9 cellular contexts compared by ENCODE assay signal in the genomic region with DNA sequence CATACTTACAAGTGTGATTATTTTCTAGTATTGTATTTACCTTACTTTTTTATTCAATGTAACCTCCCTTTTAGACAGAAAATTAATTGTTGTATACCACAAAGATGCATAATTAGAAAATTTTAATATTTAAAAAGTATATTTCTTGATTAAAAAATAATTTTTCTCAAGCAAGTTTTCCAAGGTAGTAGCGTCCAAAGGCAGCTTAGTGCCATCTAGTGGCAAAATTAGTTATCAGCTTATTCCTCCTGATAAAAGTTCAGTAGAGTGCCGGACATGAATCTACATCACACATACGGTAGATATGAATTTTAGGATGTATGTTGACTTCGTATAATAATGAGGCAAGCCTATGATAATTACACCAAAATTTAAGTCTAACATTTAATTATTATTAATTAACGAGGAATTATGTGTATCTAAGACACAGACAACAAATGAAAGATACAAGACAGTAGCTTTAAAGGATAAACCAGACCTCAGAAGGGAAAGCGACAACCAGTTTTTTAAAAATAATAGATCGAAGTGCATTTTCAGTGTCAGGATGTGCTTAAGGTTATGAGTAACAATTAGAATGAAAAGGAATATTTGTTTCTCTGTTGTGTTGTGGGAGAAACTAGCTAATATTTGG.
A peak's percentile ranks its signal among the peaks of the same experiment; 100 is the strongest.
DNase-seq lines count a peak whose midpoint lies in the region; ATAC-seq, FAIRE-seq and TF ChIP-seq lines count a peak whose summit lies in the region.
"Had no signal": no experiment of that assay in that cellular context is flagged by ENCODE, and none has a peak within 500 bp of the region (broad histone marks: within the 10 kb centered on the region; RNA-seq: fewer than 3 reads in every experiment).

No MANE protein-coding gene starts in this region.

- H3K79me2 ChIP-seq in SK-N-SH (ENCODE audit: insufficient read depth): no peaks in the 10 kb centered on the region

- H2BK15ac ChIP-seq in IMR-90 (ENCODE audit: low read depth, low read length): no peak overlapping the region

- no peak overlapping the region for H3K4ac ChIP-seq in IMR-90 (ENCODE audit: low read depth, low read length)

- peaks cover 4% of the 10 kb centered on the region for H3F3A ChIP-seq in SK-N-SH (replicated peaks; ENCODE audit: insufficient read depth)

- H2AK5ac ChIP-seq in IMR-90 (ENCODE audit: low read depth, low read length): no peak overlapping the region

- TF ChIP-seq CTCF in D721Med (IDR thresholded peaks at IDR 0.05; ENCODE audit: insufficient read depth, missing control alignments) (peak; percentile 75), IMR-90 (conservative IDR thresholded peaks at IDR 0.05; ENCODE audit: low read depth, low read length) (peak; percentile 85), SK-N-SH (IDR thresholded peaks at IDR 0.05) (peak; percentile 78), foreskin keratinocyte (conservative IDR thresholded peaks at IDR 0.05) (peak; percentile 93), stomach (IDR thresholded peaks at IDR 0.05) (peak in 4 of 7 experiments; percentile 25 to 66 (median 40))

- no peak overlapping the region for H3K56ac ChIP-seq in IMR-90 (ENCODE audit: extremely low read depth, insufficient read depth, low read length)

- in situ Hi-C loops in IMR-90 (cut with MboI; ENCODE audit: low sequenced_read_pairs): loop anchor here (10.0 kb wide), 1 partner anchor 697 kb away; no protein-coding TSS in a partner anchor

- H3K36me3 ChIP-seq in IMR-90 (ENCODE audit: control insufficient read depth, insufficient read depth, low read length) (no peaks in the 10 kb centered on the region), SK-N-SH (replicated peaks in 1 of 2; ENCODE audit: control insufficient read depth in 1 of 2, insufficient read depth in 2 of 2, low read length in 1 of 2) (no peaks in the 10 kb centered on the region), stomach (no peaks in the 10 kb centered on the region)

- TF ChIP-seq EP300 in SK-N-SH (IDR thresholded peaks at IDR 0.05; ENCODE audit: borderline replicate concordance in 1 of 2, low read depth in 1 of 2, low read length in 1 of 2) (no peak), stomach (IDR thresholded peaks at IDR 0.05) (no peak)

- no TSS peak for BruUV-seq in IMR-90 (replicated peaks; lab: Mats Ljungman, UMichigan)

- H3K9me1 ChIP-seq in IMR-90 (ENCODE audit: insufficient read depth, low read length): no peaks in the 10 kb centered on the region

- H4K91ac ChIP-seq in IMR-90 (ENCODE audit: insufficient read depth, low read depth, low read length): no peak overlapping the region

- FAIRE-seq in D721Med (lab: Jason Lieb, UNC): peak; percentile 82

- intact Hi-C loops in IMR-90 (cut with micrococcal nuclease) (loop anchor here (1.0 to 5.0 kb wide), 4 partner anchors 276 to 703 kb away; no protein-coding TSS in a partner anchor), stomach (cut with DNase I; ENCODE audit: low total_unique reads) (no loop called here), posterior cingulate gyrus (cut with DNase I) (loop anchor here (5.0 kb wide), 1 partner anchor 275 kb away; no protein-coding TSS in a partner anchor)

- H3K27ac ChIP-seq in IMR-90 (ENCODE audit: insufficient read depth, low read length) (no peak overlapping the region), SK-N-SH (ENCODE audit: low read depth in 2 of 2, low read length in 1 of 2) (no peak overlapping the region), foreskin keratinocyte (no peak overlapping the region), stomach (no peak overlapping the region)

- WGBS in IMR-90 (ENCODE audit: extremely low coverage in 2 of 2, insufficient read length in 1 of 2), 2 experiments: no CpG with 5 or more reads among the region's 7 CpGs
- WGBS in SK-N-SH (ENCODE audit: low lambda C conversion rate): 16% methylated on average over 7 of the region's 7 CpGs
- 18 to 21% (median 20%) methylated on average over 7 of the region's 7 CpGs for WGBS in stomach, 5 donors

- no peak overlapping the region for H3K14ac ChIP-seq in IMR-90 (replicated peaks; ENCODE audit: low read depth, low read length)

- TF ChIP-seq RAD21 in IMR-90 (IDR thresholded peaks at IDR 0.05; ENCODE audit: low read length) (peak; percentile 89), SK-N-SH (IDR thresholded peaks at IDR 0.05; ENCODE audit: low read length) (peak; percentile 79)

- CTCF ChIA-PET in IMR-90 (lab: Yijun Ruan, JAX): interaction anchor here (0.6 to 1.7 kb wide), 11 partner anchors 12 to 706 kb away, joined by 3 to 21 read pairs (median 3); no protein-coding TSS in a partner anchor
- CTCF ChIA-PET in SK-N-SH (lab: Yijun Ruan, JAX): interaction anchor here (0.6 to 5.9 kb wide), 48 partner anchors 8 to 1978 kb away, joined by 3 to 90 read pairs (median 4); no protein-coding TSS in a partner anchor

- H3K9ac ChIP-seq in IMR-90 (ENCODE audit: low read depth, low read length): no peak overlapping the region
- no peak overlapping the region for H3K9ac ChIP-seq in SK-N-SH

- no peaks in the 10 kb centered on the region for H3K79me1 ChIP-seq in IMR-90 (ENCODE audit: low read depth in 1 of 2, low read length in 2 of 2)

- ATAC-seq in GM19455 (IDR thresholded peaks at IDR 0.05; ENCODE audit: unreplicated experiment) (peak; percentile 72), IMR-90 (ENCODE audit: low read depth) (peak; percentile 73), foreskin keratinocyte (peak; percentile 81)

- DNase-seq in D721Med (ENCODE audit: insufficient read length, low spot score) (no peak), IMR-90 (peak; percentile 58), SK-N-SH (peak; percentile 36), foreskin keratinocyte (peak in 1 of 2 donors; percentile 44), stomach (no peak), posterior cingulate gyrus (no peak), activated gamma-delta T cell (lab: John Stamatoyannopoulos, UW) (no peak)

- H3K4me1 ChIP-seq in IMR-90 (ENCODE audit: control insufficient read depth, insufficient read depth, low read length) (0 out of 2 replicates have a peak, but pooled peaks cover 3% of the 10 kb centered on the region), SK-N-SH (ENCODE audit: control insufficient read depth in 1 of 2, insufficient read depth in 2 of 2, low read depth in 1 of 2, low read length in 1 of 2) (peaks cover 0 to 5% of the 10 kb centered on the region in 2 experiments; a peak in 2 of 4 replicates), foreskin keratinocyte (peaks cover 8% of the 10 kb centered on the region), stomach (peaks cover 0 to 8% (median 0%) of the 10 kb centered on the region in 4 donors)

- no peak overlapping the region for H4K8ac ChIP-seq in IMR-90 (ENCODE audit: low read depth in 2 of 2, low read length in 2 of 2)

- H2AK9ac ChIP-seq in IMR-90 (replicated peaks; ENCODE audit: low read depth, low read length, poor library complexity): no peak overlapping the region

- no peak overlapping the region for H2BK120ac ChIP-seq in IMR-90 (ENCODE audit: low read depth, low read length)

- H3K4me3 ChIP-seq in IMR-90 (ENCODE audit: insufficient read depth, low read depth, low read length) (no peak overlapping the region), SK-N-SH (ENCODE audit: low read depth in 2 of 2, low read length in 1 of 2) (0 out of 4 replicates have a peak overlapping the region, but pooled peaks of 1 of the 2 experiments have one; percentile 20), stomach (no peak overlapping the region)
- H3K4me3 ChIP-seq: skin epidermis had no signal

- H2BK20ac ChIP-seq in IMR-90 (ENCODE audit: low read depth, low read length): no peak overlapping the region

- no peak overlapping the region for H3K18ac ChIP-seq in IMR-90 (ENCODE audit: low read depth, low read length)

- H4K20me1 ChIP-seq in IMR-90 (ENCODE audit: insufficient read depth, low read length): no peaks in the 10 kb centered on the region
- no peaks in the 10 kb centered on the region for H4K20me1 ChIP-seq in SK-N-SH (ENCODE audit: insufficient read depth)

- H3K27me3 ChIP-seq in IMR-90 (ENCODE audit: control insufficient read depth, insufficient read depth, low read length): no peaks in the 10 kb centered on the region
- H3K27me3 ChIP-seq in SK-N-SH (ENCODE audit: insufficient read depth): no peaks in the 10 kb centered on the region
- H3K27me3 ChIP-seq in foreskin keratinocyte: no peaks in the 10 kb centered on the region
- no peaks in the 10 kb centered on the region for H3K27me3 ChIP-seq in stomach

- POLR2A ChIA-PET in IMR-90 (lab: Charles Lee; ENCODE audit: unreplicated experiment): no interaction called here
- POLR2A ChIA-PET in SK-N-SH (lab: Yijun Ruan, JAX): no interaction called here

- TF ChIP-seq POLR2A in IMR-90 (IDR thresholded peaks at IDR 0.05; ENCODE audit: low read depth, low read length) (0 out of 2 replicates have a peak, but pooled peaks have one; percentile 30), stomach (IDR thresholded peaks at IDR 0.05) (no peak)

- H2AFZ ChIP-seq in IMR-90 (replicated peaks; ENCODE audit: low read length, poor library complexity): no peak overlapping the region
- peak overlapping the region; percentile 69; the same call in 1 of the 2 replicates for H2AFZ ChIP-seq in SK-N-SH (ENCODE audit: low read depth)

- H3K9me2 ChIP-seq in SK-N-SH: no peaks in the 10 kb centered on the region

- H3K4me2 ChIP-seq in IMR-90 (ENCODE audit: low read depth, low read length): no peak overlapping the region
- H3K4me2 ChIP-seq in SK-N-SH: peak overlapping the region; percentile 1; the same call in 1 of the 2 replicates

- dilution Hi-C loops in IMR-90 (cut with HindIII; ENCODE audit: low sequenced_read_pairs, unreplicated experiment): no loop called here

- H3K23ac ChIP-seq in IMR-90 (ENCODE audit: low read depth, low read length): no peak overlapping the region

- H2BK5ac ChIP-seq in IMR-90 (ENCODE audit: low read depth, low read length, poor library complexity, severe bottlenecking): no peak overlapping the region

- H3K9me3 ChIP-seq in IMR-90 (ENCODE audit: control insufficient read depth, insufficient read depth, low read length) (no peaks in the 10 kb centered on the region), SK-N-SH (no peaks in the 10 kb centered on the region), stomach (no peaks in the 10 kb centered on the region)

- no peak overlapping the region for H4K5ac ChIP-seq in IMR-90 (ENCODE audit: low read depth, low read length)

TF ChIP-seq in IMR-90, 13 proteins besides CTCF, POLR2A, EP300 and RAD21:
- TF ChIP-seq MAFK (IDR thresholded peaks at IDR 0.05; ENCODE audit: low read depth, low read length): no peak
- peak; percentile 77 for TF ChIP-seq SMC3 (IDR thresholded peaks at IDR 0.05; ENCODE audit: low read depth, low read length)

TF ChIP-seq in SK-N-SH, 30 proteins besides CTCF, POLR2A, EP300 and RAD21:
- no peak for TF ChIP-seq NFIC (IDR thresholded peaks at IDR 0.05; ENCODE audit: borderline replicate concordance)
- TF ChIP-seq JUND (IDR thresholded peaks at IDR 0.05): no peak
- no peak for TF ChIP-seq MAX (IDR thresholded peaks at IDR 0.05; ENCODE audit: low read depth)
- TF ChIP-seq GABPA (IDR thresholded peaks at IDR 0.05; ENCODE audit: low read depth): no peak
- TF ChIP-seq TAF1 (IDR thresholded peaks at IDR 0.05; ENCODE audit: borderline replicate concordance, low read depth, low read length): no peak
- TF ChIP-seq SMC3 (IDR thresholded peaks at IDR 0.05; ENCODE audit: low read depth, low read length): peak; percentile 67

Comparison
In these comparisons a context has a peak if more than half of its experiments do, and no peak if none do; other contexts are left out.
1. DNase-seq: peak in IMR-90 (single experiment) and SK-N-SH (single experiment); none in D721Med (single experiment), stomach (single experiment), posterior cingulate gyrus (0 of 10) and activated gamma-delta T cell (single experiment).
2. CTCF ChIP-seq: peak in every context shown above with its lines; median percentile 93 in foreskin keratinocyte; 85 in IMR-90; 78 in SK-N-SH; 75 in D721Med; 40 in stomach.
3. Peak in every context shown above with its lines, with median percentiles within 50 percentile points of each other: ATAC-seq.